Comparison of ENCODE assay signal across 23 cellular contexts in genomic region chr12:25719505-25719904, GRCh38.
"Had no signal": no experiment of that assay in that cellular context is flagged by ENCODE, and none has a peak within 500 bp of the region (broad histone marks: within the 10 kb centered on the region; RNA-seq: fewer than 3 reads in every experiment).

No MANE protein-coding gene starts in this region.

- H3K27ac ChIP-seq: HL-60, RWPE1, SJCRH30 had no signal

- FAIRE-seq: HTR-8/SVneo, RCC 7860 had no signal

- H3K4me3 ChIP-seq: MG63, SJCRH30 had no signal

- H3K36me3 ChIP-seq: MG63, SJCRH30 had no signal

- H3K27me3 ChIP-seq: MG63, SJCRH30 had no signal

- DNase-seq: Karpas-422, KG1, MG63, NCI-H1092, NCI-H1105 treated with DMSO at 0.1 percent for 48 hours, NCI-H1417 treated with DMSO at 0.1 percent for 48 hours, NCI-H146, NCI-H1694 treated with DMSO at 0.1 percent for 48 hours, NCI-H1930, NCI-H2081, NCI-H2107, NCI-H2227 treated with DMSO at 0.1 percent for 48 hours, NCI-H524, NCI-H69, NCI-H774, SHP77 treated with DMSO at 0.1 percent for 48 hours, SJCRH30, SW 1271, T-cell had no signal

- H3K9me3 Mint-ChIP-seq: T-cell had no signal

- H3K36me3 Mint-ChIP-seq: T-cell had no signal

- H3K4me3 Mint-ChIP-seq: T-cell had no signal

- H3K9me3 ChIP-seq: MG63, SJCRH30 had no signal

- ATAC-seq: T-cell had no signal

- H3K4me1 ChIP-seq: SJCRH30 had no signal

- H3K27ac Mint-ChIP-seq: T-cell had no signal
